ENCODE assay signal across 8 cellular contexts in genomic region chr20:35698298-35699126, GRCh38. TPM values are rescaled to one million over a fixed set of nuclear protein-coding genes. Genes with fewer than 3 reads are reported as not detected.
DNase-seq lines count a peak whose midpoint lies in the region; ATAC-seq and TF ChIP-seq lines count a peak whose summit lies in the region.

No MANE protein-coding gene starts in this region.

- peak overlapping the region; percentile 93 for H3K4me3 ChIP-seq in epithelial cell of esophagus (ENCODE audit: low read length)

- TF ChIP-seq CTCF in epithelial cell of esophagus (IDR thresholded peaks at IDR 0.05; ENCODE audit: insufficient read depth, low read depth, low read length, missing control alignments) = no peak

- POLR2A ChIA-PET in activated CD4-positive, alpha-beta T cell treated with anti-CD3 and anti-CD28 coated beads for 36 hours (lab: Charles Lee) = interaction anchor here (1.0 to 1.2 kb wide), 2 partner anchors 44 to 83 kb away, joined by 3 to 5 read pairs; partner anchors contain the start of genes RBM39 and SPAG4
- POLR2A ChIA-PET in T-cell (lab: Charles Lee) = interaction anchor here (0.5 to 0.6 kb wide), 3 partner anchors 23 to 72 kb away, joined by 4 to 6 read pairs (median 4); no protein-coding TSS in a partner anchor

- H3K36me3 Mint-ChIP-seq in activated CD4-positive, alpha-beta T cell treated with anti-CD3 and anti-CD28 coated beads for 36 hours (ENCODE audit: low read depth) = peaks cover 51% of the 10 kb centered on the region
- H3K36me3 Mint-ChIP-seq in T-cell = peaks cover 28% of the 10 kb centered on the region
- peaks cover 10 to 12% of the 10 kb centered on the region in 2 donors for H3K36me3 Mint-ChIP-seq in naive B cell

- DNase-seq in activated CD4-positive, alpha-beta T cell treated with anti-CD3 and anti-CD28 coated beads for 36 hours = no peak
- no peak for DNase-seq in activated CD4-positive, alpha-beta T cell treated with anti-CD3 and anti-CD28 coated beads for 48 hours
- peak in 1 of 34 experiments; percentile 6 for DNase-seq in T-cell
- peak; percentile 21 for DNase-seq in epithelial cell of esophagus (ENCODE audit: low read depth)
- DNase-seq in naive B cell = no peak
- no peak for DNase-seq in NCI-H2029 treated with DMSO at 0.1 percent for 48 hours (lab: John Stamatoyannopoulos, UW)

- H3K9me3 Mint-ChIP-seq in activated CD4-positive, alpha-beta T cell treated with anti-CD3 and anti-CD28 coated beads for 36 hours (ENCODE audit: low read depth) = no peaks in the 10 kb centered on the region
- H3K9me3 Mint-ChIP-seq in T-cell = no peaks in the 10 kb centered on the region
- H3K9me3 Mint-ChIP-seq in naive B cell = no peaks in the 10 kb centered on the region

- peak overlapping the region; percentile 86 for H3K27ac Mint-ChIP-seq in activated CD4-positive, alpha-beta T cell treated with anti-CD3 and anti-CD28 coated beads for 36 hours
- peak overlapping the region; percentile 84 to 86 for H3K27ac Mint-ChIP-seq in T-cell
- H3K27ac Mint-ChIP-seq in naive B cell = peak overlapping the region; percentile 66 to 90 (median 86)

- ATAC-seq in activated CD4-positive, alpha-beta T cell treated with anti-CD3 and anti-CD28 coated beads for 36 hours = peak; percentile 28
- ATAC-seq in HG03066 (IDR thresholded peaks at IDR 0.05; ENCODE audit: low read depth, unreplicated experiment) (peak; percentile 31), T-cell (replicated peaks in 1 of 4) (peak; percentile 30 to 47 (median 36)), naive B cell (ENCODE audit: low read depth in 2 of 2) (peak; percentile 17 to 21), HG02870 (IDR thresholded peaks at IDR 0.05; ENCODE audit: unreplicated experiment) (no peak)

- CTCF ChIA-PET in activated CD4-positive, alpha-beta T cell treated with anti-CD3 and anti-CD28 coated beads for 36 hours (lab: Charles Lee) = no interaction called here
- CTCF ChIA-PET in T-cell (lab: Charles Lee) = interaction anchor here in 1 of 2 donors (2.4 kb wide), 1 partner anchor 44 kb away, joined by 13 read pairs; the partner anchor contains the start of gene RBM39

- peak overlapping the region; percentile 87 for H3K4me3 Mint-ChIP-seq in activated CD4-positive, alpha-beta T cell treated with anti-CD3 and anti-CD28 coated beads for 36 hours
- H3K4me3 Mint-ChIP-seq in T-cell (peak overlapping the region; percentile 87 to 100 (median 89)), naive B cell (peak overlapping the region; percentile 88 to 99 (median 94))

- no peaks in the 10 kb centered on the region for H3K27me3 Mint-ChIP-seq in activated CD4-positive, alpha-beta T cell treated with anti-CD3 and anti-CD28 coated beads for 36 hours
- no peaks in the 10 kb centered on the region for H3K27me3 Mint-ChIP-seq in T-cell
- no peaks in the 10 kb centered on the region for H3K27me3 Mint-ChIP-seq in naive B cell

- intact Hi-C loops in activated CD4-positive, alpha-beta T cell treated with anti-CD3 and anti-CD28 coated beads for 36 hours (cut with DNase I, micrococcal nuclease) = loop anchor here (1.0 to 10.0 kb wide), 11 partner anchors 34 to 256 kb away; partner anchors contain the start of genes CPNE1 (in 2 of the 2), RBM12 (in 2 of the 2), CEP250 (in 1 of the 2) and ERGIC3 (in 1 of the 2)

- peaks cover 40% of the 10 kb centered on the region for H3K4me1 Mint-ChIP-seq in activated CD4-positive, alpha-beta T cell treated with anti-CD3 and anti-CD28 coated beads for 36 hours
- H3K4me1 Mint-ChIP-seq in T-cell = peaks cover 42 to 57% (median 48%) of the 10 kb centered on the region in 3 donors
- H3K4me1 Mint-ChIP-seq in naive B cell = peaks cover 18 to 34% (median 19%) of the 10 kb centered on the region in 3 donors

RNA-seq across cellular contexts. Expression of gene NFS1, which starts 0.6 kb away (rescaled TPM):
- total RNA-seq in activated CD4-positive, alpha-beta T cell treated with anti-CD3 and anti-CD28 coated beads for 36 hours = 10 to 100 TPM; 43.2 to 44.6 TPM
- total RNA-seq in T-cell = 10 to 100 TPM; 17.7 to 33.5 (median 31.2) TPM
- polyA plus RNA-seq in naive B cell (ENCODE audit: low read depth in 6 of 6) = 10 to 100 TPM in 5 of 6 donors, 1 to 10 TPM in 1; 7.8 to 23.1 (median 13.3) TPM

RNA-seq across cellular contexts. Expression of gene ROMO1, which starts 0.7 kb away (rescaled TPM):
- total RNA-seq in activated CD4-positive, alpha-beta T cell treated with anti-CD3 and anti-CD28 coated beads for 36 hours = 100 to 1,000 TPM in 1 of 2 experiments, 10 to 100 TPM in 1; 50.4 to 112 TPM
- total RNA-seq in T-cell = 10 to 100 TPM; 38.4 to 79.7 (median 62.5) TPM
- polyA plus RNA-seq in naive B cell (ENCODE audit: low read depth in 6 of 6) = 100 to 1,000 TPM; 256 to 337 (median 292) TPM

RNA-seq across cellular contexts. Expression of gene CPNE1, which starts 33.8 kb away (rescaled TPM):
- 100 to 1,000 TPM; 249 to 258 TPM for total RNA-seq in activated CD4-positive, alpha-beta T cell treated with anti-CD3 and anti-CD28 coated beads for 36 hours
- total RNA-seq in T-cell = 100 to 1,000 TPM; 284 to 408 (median 324) TPM
- 100 to 1,000 TPM; 178 to 542 (median 337) TPM for polyA plus RNA-seq in naive B cell (ENCODE audit: low read depth in 6 of 6)

RNA-seq across cellular contexts. Expression of gene RBM12, which starts 33.8 kb away (rescaled TPM):
- total RNA-seq in activated CD4-positive, alpha-beta T cell treated with anti-CD3 and anti-CD28 coated beads for 36 hours = 100 to 1,000 TPM; 122 to 148 TPM
- 100 to 1,000 TPM in 3 of 5 donors, 10 to 100 TPM in 2; 89.5 to 113 (median 109) TPM for total RNA-seq in T-cell
- 10 to 100 TPM; 39.4 to 58.8 (median 51.6) TPM for polyA plus RNA-seq in naive B cell (ENCODE audit: low read depth in 6 of 6)

RNA-seq across cellular contexts. Expression of gene RBM39, which starts 43.5 kb away (rescaled TPM):
- 100 to 1,000 TPM; 303 to 356 TPM for total RNA-seq in activated CD4-positive, alpha-beta T cell treated with anti-CD3 and anti-CD28 coated beads for 36 hours
- 100 to 1,000 TPM; 482 to 966 (median 536) TPM for total RNA-seq in T-cell
- 100 to 1,000 TPM in 5 of 6 donors, 10 to 100 TPM in 1; 85.4 to 213 (median 173) TPM for polyA plus RNA-seq in naive B cell (ENCODE audit: low read depth in 6 of 6)
